ENCODE assay signal across 16 cellular contexts in the genomic region with DNA sequence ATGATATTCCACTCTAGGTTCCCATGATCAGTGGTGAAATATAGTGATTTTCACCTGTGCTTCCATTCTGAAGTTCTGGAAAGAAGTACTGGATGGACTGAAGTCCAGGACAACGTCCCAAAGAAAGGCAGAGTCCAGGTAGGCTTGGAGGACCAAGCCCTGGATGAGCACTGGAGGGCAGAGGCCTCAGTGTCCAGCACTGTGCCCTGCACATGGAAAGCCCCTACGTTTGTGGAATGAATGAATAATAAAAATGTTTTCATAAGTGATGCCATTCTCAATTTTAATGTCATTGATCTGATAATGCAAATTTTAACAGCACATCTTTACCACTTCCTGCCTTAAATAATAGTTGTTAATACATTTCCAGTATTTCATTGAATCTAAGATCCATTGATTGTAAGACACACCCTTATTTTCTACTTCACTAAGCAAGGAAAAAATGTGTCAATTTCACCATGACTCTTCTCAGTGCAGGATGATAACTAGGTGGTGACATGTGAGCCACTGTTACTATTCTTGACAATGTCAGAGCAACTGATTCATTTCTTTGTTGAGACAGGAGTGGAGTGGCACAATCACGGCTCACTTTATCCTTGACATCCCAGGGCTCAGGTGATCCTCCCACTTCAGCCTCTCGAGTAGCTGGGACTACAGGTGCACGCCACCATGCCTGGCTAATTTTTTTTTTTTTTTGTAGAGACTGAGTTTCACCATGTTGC.
"Had no signal": no experiment of that assay in that cellular context is flagged by ENCODE, and none has a peak within 500 bp of the region (broad histone marks: within the 10 kb centered on the region; RNA-seq: fewer than 3 reads in every experiment).

No MANE protein-coding gene starts in this region.

- H3K36me3 ChIP-seq: SJCRH30 had no signal

- H3K27me3 Mint-ChIP-seq: central memory CD8-positive, alpha-beta T cell; dendritic cell treated with granulocyte-macrophage colony-stimulating factor and Interleukin-4, amounts not matched to agents 40 ng/mL and 50 ng/mL, for 4 days; naive thymus-derived CD8-positive, alpha-beta T cell had no signal

- H3K27ac ChIP-seq: left lung, SJCRH30, upper lobe of left lung had no signal

- H3K27me3 ChIP-seq: left lung, SJCRH30, upper lobe of left lung had no signal

- H3K4me1 ChIP-seq: left lung, SJCRH30, upper lobe of left lung had no signal

- H3K4me1 Mint-ChIP-seq: brain; central memory CD8-positive, alpha-beta T cell; endodermal cell had no signal

- H3K4me3 Mint-ChIP-seq: brain; central memory CD8-positive, alpha-beta T cell; dendritic cell treated with granulocyte-macrophage colony-stimulating factor and Interleukin-4, amounts not matched to agents 40 ng/mL and 50 ng/mL, for 4 days; endodermal cell; naive thymus-derived CD8-positive, alpha-beta T cell had no signal

- DNase-seq: activated CD4-positive, alpha-beta T cell treated with anti-CD3 and anti-CD28 coated beads for 1 hour; activated gamma-delta T cell treated with Interleukin-2 at 50 U/mL for 16 hours; amygdala; endodermal cell; erythroblast; left lung; mucosa of descending colon; naive thymus-derived CD8-positive, alpha-beta T cell; right cardiac atrium; SJCRH30; small intestine; stimulated activated naive CD4-positive, alpha-beta T cell; upper lobe of left lung had no signal

- H3K9me3 ChIP-seq: left lung, mucosa of descending colon, SJCRH30, upper lobe of left lung had no signal

- H3K4me3 ChIP-seq: left lung, mucosa of descending colon, SJCRH30, upper lobe of left lung had no signal

- H3K9me3 Mint-ChIP-seq: central memory CD8-positive, alpha-beta T cell had no signal

- H3K27ac Mint-ChIP-seq: brain; dendritic cell treated with granulocyte-macrophage colony-stimulating factor and Interleukin-4, amounts not matched to agents 40 ng/mL and 50 ng/mL, for 4 days; endodermal cell had no signal

- ATAC-seq: left lung; mucosa of descending colon; naive thymus-derived CD8-positive, alpha-beta T cell; right cardiac atrium had no signal
